In genomic region chr19:3979674-3980352, GRCh38 we compare ENCODE assay signal across 17 cellular contexts. TPM values are rescaled to one million over a fixed set of nuclear protein-coding genes. Genes with fewer than 3 reads are reported as not detected.
DNase-seq lines count a peak whose midpoint lies in the region; ATAC-seq and TF ChIP-seq lines count a peak whose summit lies in the region.
"Had no signal": no experiment of that assay in that cellular context is flagged by ENCODE, and none has a peak within 500 bp of the region (broad histone marks: within the 10 kb centered on the region; RNA-seq: fewer than 3 reads in every experiment).

No MANE protein-coding gene starts in this region.

- H4K20me1 ChIP-seq in GM23248 (ENCODE audit: insufficient read depth): peaks cover 35% of the 10 kb centered on the region
- peaks cover 99% of the 10 kb centered on the region for H4K20me1 ChIP-seq in PC-9 (ENCODE audit: insufficient read depth)

- no peak overlapping the region for H3K4me3 Mint-ChIP-seq in CD8-positive, alpha-beta T cell
- H3K4me3 Mint-ChIP-seq in activated T-cell treated with anti-CD3 and anti-CD28 coated beads, Interleukin-2, amount 50 U/mL, for 72 hours: no peak overlapping the region
- H3K4me3 Mint-ChIP-seq in mesothelial cell of epicardium: no peak overlapping the region
- no peak overlapping the region for H3K4me3 Mint-ChIP-seq in activated T-helper 1 cell treated with anti-CD3 and anti-CD28 coated beads, Interleukin-12 subunit alpha, Interleukin-12 subunit beta, Interleukin-2, Interleukin-4 antibody, amounts not matched to agents 30 ng/mL and 10 ng/mL and 1 ng/mL, durations not matched to agents 14 hours and 24 hours and 36 hours
- H3K4me3 Mint-ChIP-seq: neural progenitor cell had no signal

- H3K79me2 ChIP-seq in GM23248 (ENCODE audit: insufficient read depth) (peaks cover 98% of the 10 kb centered on the region), PC-9 (ENCODE audit: low read depth) (peaks cover 73% of the 10 kb centered on the region)

- no peak overlapping the region for H3K4me3 ChIP-seq in CD8-positive, alpha-beta T cell (ENCODE audit: low read depth, low read length)
- no peak overlapping the region for H3K4me3 ChIP-seq in GM23248
- no peak overlapping the region for H3K4me3 ChIP-seq in PC-9
- H3K4me3 ChIP-seq: left ventricle myocardium inferior, neural progenitor cell had no signal

- peaks cover 88% of the 10 kb centered on the region for H3K36me3 Mint-ChIP-seq in CD8-positive, alpha-beta T cell
- H3K36me3 Mint-ChIP-seq in activated T-cell treated with anti-CD3 and anti-CD28 coated beads, Interleukin-2, amount 50 U/mL, for 72 hours (ENCODE audit: insufficient read depth in 2 of 2): peaks cover 23 to 48% of the 10 kb centered on the region in 2 donors
- peaks cover 41% of the 10 kb centered on the region for H3K36me3 Mint-ChIP-seq in mesothelial cell of epicardium
- H3K36me3 Mint-ChIP-seq in activated T-helper 1 cell treated with anti-CD3 and anti-CD28 coated beads, Interleukin-12 subunit alpha, Interleukin-12 subunit beta, Interleukin-2, Interleukin-4 antibody, amounts not matched to agents 30 ng/mL and 10 ng/mL and 1 ng/mL, durations not matched to agents 14 hours and 24 hours and 36 hours (ENCODE audit: low read depth): peaks cover 61% of the 10 kb centered on the region

- peaks cover 82% of the 10 kb centered on the region for H3K36me3 ChIP-seq in CD8-positive, alpha-beta T cell (ENCODE audit: insufficient read depth, low read length)
- peaks cover 90% of the 10 kb centered on the region for H3K36me3 ChIP-seq in GM23248 (ENCODE audit: low read depth)
- H3K36me3 ChIP-seq in PC-9 (ENCODE audit: low read depth): peaks cover 32% of the 10 kb centered on the region

- CTCF ChIA-PET in CD8-positive, alpha-beta T cell (lab: Charles Lee): interaction anchor here (1.6 to 2.2 kb wide), 2 partner anchors 8 to 221 kb away, joined by 4 to 6 read pairs; no protein-coding TSS in a partner anchor
- CTCF ChIA-PET in PC-9 (lab: Charles Lee): no interaction called here

- no TSS peak for BruUV-seq in PC-9 (replicated peaks; lab: Mats Ljungman, UMichigan)

- H3K27ac ChIP-seq in CD8-positive, alpha-beta T cell (ENCODE audit: low read depth, low read length): no peak overlapping the region
- no peak overlapping the region for H3K27ac ChIP-seq in GM23248
- H3K27ac ChIP-seq in PC-9: no peak overlapping the region
- H3K27ac ChIP-seq: left ventricle myocardium inferior, neural progenitor cell had no signal

- no peak overlapping the region for H3K9ac ChIP-seq in GM23248
- H3K9ac ChIP-seq: neural progenitor cell had no signal

- H3K9me3 ChIP-seq in CD8-positive, alpha-beta T cell (ENCODE audit: low read length): no peaks in the 10 kb centered on the region
- H3K9me3 ChIP-seq in GM23248 (ENCODE audit: low read depth): no peaks in the 10 kb centered on the region
- no peaks in the 10 kb centered on the region for H3K9me3 ChIP-seq in PC-9 (ENCODE audit: insufficient read depth, low read depth)
- H3K9me3 ChIP-seq: left ventricle myocardium inferior had no signal

- H3K27me3 ChIP-seq in CD8-positive, alpha-beta T cell (ENCODE audit: insufficient read depth, low read length): no peaks in the 10 kb centered on the region
- H3K27me3 ChIP-seq in GM23248 (replicated peaks; ENCODE audit: insufficient read depth) (no peaks in the 10 kb centered on the region), PC-9 (ENCODE audit: insufficient read depth, low read depth) (no peaks in the 10 kb centered on the region)
- H3K27me3 ChIP-seq: neural progenitor cell had no signal

- H3F3A ChIP-seq in GM23248 (ENCODE audit: insufficient read depth) (peaks cover 63% of the 10 kb centered on the region), PC-9 (ENCODE audit: insufficient read depth, low read depth) (peaks cover 92% of the 10 kb centered on the region)

- peaks cover 36% of the 10 kb centered on the region for H3K4me1 Mint-ChIP-seq in CD8-positive, alpha-beta T cell (ENCODE audit: low read depth)
- peaks cover 47% of the 10 kb centered on the region for H3K4me1 Mint-ChIP-seq in activated T-cell treated with anti-CD3 and anti-CD28 coated beads, Interleukin-2, amount 50 U/mL, for 72 hours (ENCODE audit: low read depth)
- peaks cover 24% of the 10 kb centered on the region for H3K4me1 Mint-ChIP-seq in mesothelial cell of epicardium
- peaks cover 25% of the 10 kb centered on the region for H3K4me1 Mint-ChIP-seq in activated T-helper 1 cell treated with anti-CD3 and anti-CD28 coated beads, Interleukin-12 subunit alpha, Interleukin-12 subunit beta, Interleukin-2, Interleukin-4 antibody, amounts not matched to agents 30 ng/mL and 10 ng/mL and 1 ng/mL, durations not matched to agents 14 hours and 24 hours and 36 hours (ENCODE audit: low read depth)

- H3K27me3 Mint-ChIP-seq in CD8-positive, alpha-beta T cell (ENCODE audit: low read depth): no peaks in the 10 kb centered on the region
- no peaks in the 10 kb centered on the region for H3K27me3 Mint-ChIP-seq in activated T-cell treated with anti-CD3 and anti-CD28 coated beads, Interleukin-2, amount 50 U/mL, for 72 hours (ENCODE audit: low read depth)
- no peaks in the 10 kb centered on the region for H3K27me3 Mint-ChIP-seq in mesothelial cell of epicardium (ENCODE audit: low read depth)
- no peaks in the 10 kb centered on the region for H3K27me3 Mint-ChIP-seq in activated T-helper 1 cell treated with anti-CD3 and anti-CD28 coated beads, Interleukin-12 subunit alpha, Interleukin-12 subunit beta, Interleukin-2, Interleukin-4 antibody, amounts not matched to agents 30 ng/mL and 10 ng/mL and 1 ng/mL, durations not matched to agents 14 hours and 24 hours and 36 hours (ENCODE audit: insufficient read depth)

- H3K9me3 Mint-ChIP-seq in CD8-positive, alpha-beta T cell: no peaks in the 10 kb centered on the region
- no peaks in the 10 kb centered on the region for H3K9me3 Mint-ChIP-seq in activated T-cell treated with anti-CD3 and anti-CD28 coated beads, Interleukin-2, amount 50 U/mL, for 72 hours
- H3K9me3 Mint-ChIP-seq in mesothelial cell of epicardium: no peaks in the 10 kb centered on the region
- no peaks in the 10 kb centered on the region for H3K9me3 Mint-ChIP-seq in activated T-helper 1 cell treated with anti-CD3 and anti-CD28 coated beads, Interleukin-12 subunit alpha, Interleukin-12 subunit beta, Interleukin-2, Interleukin-4 antibody, amounts not matched to agents 30 ng/mL and 10 ng/mL and 1 ng/mL, durations not matched to agents 14 hours and 24 hours and 36 hours
- H3K9me3 Mint-ChIP-seq: CD8-positive, alpha-beta memory T cell; neural progenitor cell had no signal

- H2AFZ ChIP-seq in GM23248 (no peak overlapping the region), PC-9 (no peak overlapping the region)
- H2AFZ ChIP-seq: neural progenitor cell had no signal

- WGBS in GM23248 (ENCODE audit: low coverage in 1 of 2, low lambda C conversion rate in 2 of 2, missing lambda C conversion rate in 2 of 2), 2 experiments: 87 to 88% methylated on average over 25 of the region's 25 CpGs

- peak overlapping the region; percentile 66 for H3K27ac Mint-ChIP-seq in CD8-positive, alpha-beta T cell
- peak overlapping the region; percentile 60 for H3K27ac Mint-ChIP-seq in activated T-cell treated with anti-CD3 and anti-CD28 coated beads, Interleukin-2, amount 50 U/mL, for 72 hours
- peak overlapping the region; percentile 34 for H3K27ac Mint-ChIP-seq in mesothelial cell of epicardium
- no peak overlapping the region for H3K27ac Mint-ChIP-seq in activated T-helper 1 cell treated with anti-CD3 and anti-CD28 coated beads, Interleukin-12 subunit alpha, Interleukin-12 subunit beta, Interleukin-2, Interleukin-4 antibody, amounts not matched to agents 30 ng/mL and 10 ng/mL and 1 ng/mL, durations not matched to agents 14 hours and 24 hours and 36 hours
- H3K27ac Mint-ChIP-seq: neural progenitor cell had no signal

- TF ChIP-seq CTCF in CD8-positive, alpha-beta T cell (IDR thresholded peaks at IDR 0.05): no peak
- no peak for TF ChIP-seq CTCF in mesothelial cell of epicardium (IDR thresholded peaks at IDR 0.05; ENCODE audit: unreplicated experiment)
- TF ChIP-seq CTCF in PC-9 (conservative IDR thresholded peaks at IDR 0.05): no peak

- no peak for ATAC-seq in CD8-positive, alpha-beta T cell
- ATAC-seq in activated T-cell treated with anti-CD3 and anti-CD28 coated beads, Interleukin-2, amount 50 U/mL, for 72 hours (replicated peaks in 1 of 2): peak in 1 of 2 donors; percentile 7

- no peak for DNase-seq in CD8-positive, alpha-beta T cell
- peak; percentile 34 for DNase-seq in GM23248
- no peak for DNase-seq in activated T-cell treated with anti-CD3 and anti-CD28 coated beads, Interleukin-2, amount 50 U/mL, for 72 hours
- no peak for DNase-seq in mesothelial cell of epicardium (ENCODE audit: low spot score in 2 of 2, unreplicated experiment in 2 of 2)
- DNase-seq in T-helper 9 cell: no peak
- no peak for DNase-seq in PC-9
- DNase-seq in NCI-H774 (lab: John Stamatoyannopoulos, UW): no peak
- DNase-seq in activated T-helper 1 cell treated with anti-CD3 and anti-CD28 coated beads, Interleukin-12 subunit alpha, Interleukin-12 subunit beta, Interleukin-2, Interleukin-4 antibody, amounts not matched to agents 30 ng/mL and 10 ng/mL and 1 ng/mL, durations not matched to agents 14 hours and 24 hours and 36 hours (ENCODE audit: low spot score): no peak
- DNase-seq: activated CD4-positive, alpha-beta T cell treated with anti-CD3 and anti-CD28 coated beads for 1 hour; GF-D8; hippocampal formation; left ventricle myocardium inferior; NCI-H446 treated with DMSO at 0.1 percent for 48 hours had no signal

- H3K4me2 ChIP-seq in GM23248 (ENCODE audit: unreplicated experiment): no peak overlapping the region
- no peak overlapping the region for H3K4me2 ChIP-seq in PC-9
- H3K4me2 ChIP-seq: neural progenitor cell had no signal

- POLR2A ChIA-PET in CD8-positive, alpha-beta T cell (lab: Charles Lee): interaction anchor here (2.8 kb wide), 1 partner anchor 8 kb away, joined by 12 read pairs; the partner anchor contains the start of gene DAPK3
- POLR2A ChIA-PET in PC-9 (lab: Charles Lee; ENCODE audit: unreplicated experiment): no interaction called here

- in situ Hi-C loops in GM23248 (cut with MboI): no loop called here

- intact Hi-C loops in CD8-positive, alpha-beta T cell (cut with DNase I, micrococcal nuclease): no loop called here
- intact Hi-C loops in PC-9 (cut with micrococcal nuclease; ENCODE audit: unreplicated experiment): no loop called here
- intact Hi-C loops in activated T-helper 1 cell treated with anti-CD3 and anti-CD28 coated beads, Interleukin-12 subunit alpha, Interleukin-12 subunit beta, Interleukin-2, Interleukin-4 antibody, amounts not matched to agents 30 ng/mL and 10 ng/mL and 1 ng/mL, durations not matched to agents 14 hours and 24 hours and 36 hours (cut with micrococcal nuclease): no loop called here

- H3K9me2 ChIP-seq in GM23248 (ENCODE audit: insufficient read depth) (no peaks in the 10 kb centered on the region), PC-9 (ENCODE audit: insufficient read depth) (no peaks in the 10 kb centered on the region)

- peaks cover 25% of the 10 kb centered on the region for H3K4me1 ChIP-seq in CD8-positive, alpha-beta T cell (ENCODE audit: insufficient read depth, low read length)
- H3K4me1 ChIP-seq in GM23248 (ENCODE audit: insufficient read depth) (no peaks in the 10 kb centered on the region), PC-9 (replicated peaks; ENCODE audit: insufficient read depth) (peaks cover 8% of the 10 kb centered on the region; the same call in 1 of the 2 replicates)

RNA-seq across cellular contexts. Expression of gene EEF2, which starts 5.5 kb away (rescaled TPM):
- 1,000 to 10,000 TPM; 2,844 to 2,933 TPM for total RNA-seq in CD8-positive, alpha-beta T cell
- 2,755 and 2,906 TPM in 2 replicates for total RNA-seq in GM23248 (2014; rRNA removed; shearing (Covaris generic))
- 326 and 331 TPM in 2 replicates for polyA plus RNA-seq in GM23248 (2016; fragmentation: Nextera tagmentation; extraction: Ambion mirVana)
- total RNA-seq in activated T-cell treated with anti-CD3 and anti-CD28 coated beads, Interleukin-2, amount 50 U/mL, for 72 hours: 1,000 to 10,000 TPM; 3,876 to 4,058 TPM
- total RNA-seq in mesothelial cell of epicardium (2,808 to 2,923 TPM (median 2,892 TPM) in 3 replicates), PC-9 (2021) (1,471 and 1,742 TPM in 2 replicates)
- total RNA-seq in activated T-helper 1 cell treated with anti-CD3 and anti-CD28 coated beads, Interleukin-12 subunit alpha, Interleukin-12 subunit beta, Interleukin-2, Interleukin-4 antibody, amounts not matched to agents 30 ng/mL and 10 ng/mL and 1 ng/mL, durations not matched to agents 14 hours and 24 hours and 36 hours: 2,359 TPM in 2 replicates

RNA-seq across cellular contexts. Expression of gene DAPK3, which starts 8.9 kb away (rescaled TPM):
- total RNA-seq in CD8-positive, alpha-beta T cell: 10 to 100 TPM; 20.7 to 21.5 TPM
- total RNA-seq in GM23248 (2014; rRNA removed; shearing (Covaris generic)): 167 and 194 TPM in 2 replicates
- 47.6 and 51.1 TPM in 2 replicates for polyA plus RNA-seq in GM23248 (2016; fragmentation: Nextera tagmentation; extraction: Ambion mirVana)
- 10 to 100 TPM; 33.8 to 45.9 TPM for total RNA-seq in activated T-cell treated with anti-CD3 and anti-CD28 coated beads, Interleukin-2, amount 50 U/mL, for 72 hours
- 127 to 135 TPM (median 131 TPM) in 3 replicates for total RNA-seq in mesothelial cell of epicardium
- total RNA-seq in PC-9 (2021): 38.1 and 46.5 TPM in 2 replicates
- total RNA-seq in activated T-helper 1 cell treated with anti-CD3 and anti-CD28 coated beads, Interleukin-12 subunit alpha, Interleukin-12 subunit beta, Interleukin-2, Interleukin-4 antibody, amounts not matched to agents 30 ng/mL and 10 ng/mL and 1 ng/mL, durations not matched to agents 14 hours and 24 hours and 36 hours: 47.2 and 47.3 TPM in 2 replicates

RNA-seq across cellular contexts. Expression of gene PIAS4, which starts 27.7 kb away (rescaled TPM):
- total RNA-seq in CD8-positive, alpha-beta T cell: 10 to 100 TPM; 11.6 to 14.9 TPM
- total RNA-seq in GM23248 (2014; rRNA removed; shearing (Covaris generic)): 16.8 and 21.0 TPM in 2 replicates
- 6.9 and 9.1 TPM in 2 replicates for polyA plus RNA-seq in GM23248 (2016; fragmentation: Nextera tagmentation; extraction: Ambion mirVana)
- 10 to 100 TPM; 33.4 TPM for total RNA-seq in activated T-cell treated with anti-CD3 and anti-CD28 coated beads, Interleukin-2, amount 50 U/mL, for 72 hours
- total RNA-seq in mesothelial cell of epicardium: 47.9 to 50.1 TPM (median 48.0 TPM) in 3 replicates
- 25.5 and 26.5 TPM in 2 replicates for total RNA-seq in PC-9 (2021)
- 37.6 and 41.0 TPM in 2 replicates for total RNA-seq in activated T-helper 1 cell treated with anti-CD3 and anti-CD28 coated beads, Interleukin-12 subunit alpha, Interleukin-12 subunit beta, Interleukin-2, Interleukin-4 antibody, amounts not matched to agents 30 ng/mL and 10 ng/mL and 1 ng/mL, durations not matched to agents 14 hours and 24 hours and 36 hours

RNA-seq across cellular contexts. Expression of gene NMRK2, which starts 46.9 kb away (rescaled TPM):
- not detected for total RNA-seq in CD8-positive, alpha-beta T cell
- total RNA-seq in GM23248 (2014; rRNA removed; shearing (Covaris generic)): not detected in 2 replicates
- polyA plus RNA-seq in GM23248 (2016; fragmentation: Nextera tagmentation; extraction: Ambion mirVana): not detected in 2 replicates
- total RNA-seq in activated T-cell treated with anti-CD3 and anti-CD28 coated beads, Interleukin-2, amount 50 U/mL, for 72 hours: not detected
- total RNA-seq in mesothelial cell of epicardium (not detected in 3 replicates), PC-9 (2021) (not detected in 2 replicates)
- not detected in 2 replicates for total RNA-seq in activated T-helper 1 cell treated with anti-CD3 and anti-CD28 coated beads, Interleukin-12 subunit alpha, Interleukin-12 subunit beta, Interleukin-2, Interleukin-4 antibody, amounts not matched to agents 30 ng/mL and 10 ng/mL and 1 ng/mL, durations not matched to agents 14 hours and 24 hours and 36 hours
- total RNA-seq: CD8-positive, alpha-beta memory T cell; OCI-LY7; subcutaneous adipose tissue had no signal
- polyA plus RNA-seq: CD8-positive, alpha-beta memory T cell had no signal
